33 cellular contexts compared by ENCODE assay signal in genomic region chr7:22008011-22008410, GRCh38.
"Had no signal": no experiment of that assay in that cellular context is flagged by ENCODE, and none has a peak within 500 bp of the region (broad histone marks: within the 10 kb centered on the region; RNA-seq: fewer than 3 reads in every experiment).

No MANE protein-coding gene starts in this region.

- H3K4me3 Mint-ChIP-seq: activated CD4-positive, alpha-beta T cell treated with anti-CD3 and anti-CD28 coated beads for 36 hours; activated naive CD4-positive, alpha-beta T cell treated with anti-CD3 and anti-CD28 coated beads for 36 hours; activated naive CD8-positive, alpha-beta T cell treated with anti-CD3 and anti-CD28 coated beads for 36 hours; activated T-helper 1 cell treated with anti-CD3 and anti-CD28 coated beads, Interleukin-12 subunit alpha, Interleukin-12 subunit beta, Interleukin-2, Interleukin-4 antibody, amounts not matched to agents 30 ng/mL and 10 ng/mL and 1 ng/mL, durations not matched to agents 14 hours and 24 hours and 36 hours; brain; effector memory CD8-positive, alpha-beta T cell; naive thymus-derived CD4-positive, alpha-beta T cell; stimulated activated naive B cell treated with anti-CD40 and anti-IgM and Interleukin-4, amounts not matched to agents 10 μg/mL and 1 μg/mL and 100 μg/mL, for 72 hours; T-helper 2 cell treated with Interferon-gamma antibody and Interleukin-4, amounts not matched to agents 5 μg/mL and 100 μg/mL, for 36 hours had no signal

- H3K27ac Mint-ChIP-seq: activated CD4-positive, alpha-beta T cell treated with anti-CD3 and anti-CD28 coated beads for 36 hours; activated naive CD4-positive, alpha-beta T cell treated with anti-CD3 and anti-CD28 coated beads for 36 hours; activated naive CD8-positive, alpha-beta T cell treated with anti-CD3 and anti-CD28 coated beads for 36 hours; activated T-helper 1 cell treated with anti-CD3 and anti-CD28 coated beads, Interleukin-12 subunit alpha, Interleukin-12 subunit beta, Interleukin-2, Interleukin-4 antibody, amounts not matched to agents 30 ng/mL and 10 ng/mL and 1 ng/mL, durations not matched to agents 14 hours and 24 hours and 36 hours; effector memory CD8-positive, alpha-beta T cell; naive thymus-derived CD4-positive, alpha-beta T cell; stimulated activated naive B cell treated with anti-CD40 and anti-IgM and Interleukin-4, amounts not matched to agents 10 μg/mL and 1 μg/mL and 100 μg/mL, for 72 hours; T-helper 2 cell treated with Interferon-gamma antibody and Interleukin-4, amounts not matched to agents 5 μg/mL and 100 μg/mL, for 36 hours had no signal

- DNase-seq: activated CD4-positive, alpha-beta T cell treated with anti-CD3 and anti-CD28 coated beads for 36 hours; activated CD4-positive, alpha-beta T cell treated with anti-CD3 and anti-CD28 coated beads, Interleukin-2, amount 50 U/mL, for 4 hours; activated CD4-positive, CD25-positive, alpha-beta regulatory T cell; activated CD8-positive, alpha-beta memory T cell treated with anti-CD3 and anti-CD28 coated beads for 24 hours; activated CD8-positive, alpha-beta memory T cell treated with anti-CD3 and anti-CD28 coated beads, Interleukin-2, amount 50 U/mL, for 4 hours; activated effector memory CD4-positive, alpha-beta T cell treated with anti-CD3 and anti-CD28 coated beads, Interleukin-2, amount 50 U/mL, for 16 hours; activated naive CD4-positive, alpha-beta T cell treated with anti-CD3 and anti-CD28 coated beads for 36 hours; activated naive CD8-positive, alpha-beta T cell treated with anti-CD3 and anti-CD28 coated beads for 36 hours; activated T-cell treated with anti-CD3 and anti-CD28 coated beads, Interleukin-2, amount 50 U/mL, for 1 hour; adrenal gland; aorta; dorsolateral prefrontal cortex; effector memory CD8-positive, alpha-beta T cell; foreskin fibroblast; head of caudate nucleus; hippocampal formation; left colon; midbrain; naive thymus-derived CD4-positive, alpha-beta T cell; occipital lobe; right cardiac atrium; stimulated activated CD4-positive, alpha-beta T cell treated with anti-CD3 and anti-CD28 coated beads, Interleukin-15, amount 100 ng/mL, for 24 hours; stimulated activated CD4-positive, alpha-beta T cell treated with anti-CD3 and anti-CD28 coated beads, Interleukin-2, amount 100 ng/mL, for 24 hours; stimulated activated naive B cell treated with anti-CD40 and anti-IgM and Interleukin-4, amounts not matched to agents 10 μg/mL and 1 μg/mL and 100 μg/mL, for 72 hours; stomach; thyroid gland; upper lobe of left lung had no signal

- H3K9me3 Mint-ChIP-seq: activated naive CD4-positive, alpha-beta T cell treated with anti-CD3 and anti-CD28 coated beads for 36 hours; activated naive CD8-positive, alpha-beta T cell treated with anti-CD3 and anti-CD28 coated beads for 36 hours; activated T-helper 1 cell treated with anti-CD3 and anti-CD28 coated beads, Interleukin-12 subunit alpha, Interleukin-12 subunit beta, Interleukin-2, Interleukin-4 antibody, amounts not matched to agents 30 ng/mL and 10 ng/mL and 1 ng/mL, durations not matched to agents 14 hours and 24 hours and 36 hours; brain; effector memory CD8-positive, alpha-beta T cell; naive thymus-derived CD4-positive, alpha-beta T cell; stimulated activated naive B cell treated with anti-CD40 and anti-IgM and Interleukin-4, amounts not matched to agents 10 μg/mL and 1 μg/mL and 100 μg/mL, for 72 hours; T-helper 2 cell treated with Interferon-gamma antibody and Interleukin-4, amounts not matched to agents 5 μg/mL and 100 μg/mL, for 36 hours had no signal

- H3K4me1 ChIP-seq: adrenal gland, thyroid gland, upper lobe of left lung, vagina had no signal

- H3K4me3 ChIP-seq: adrenal gland, cardiac muscle cell, coronary artery, dorsolateral prefrontal cortex, stomach, thyroid gland, upper lobe of left lung, vagina had no signal

- H3K36me3 Mint-ChIP-seq: activated naive CD8-positive, alpha-beta T cell treated with anti-CD3 and anti-CD28 coated beads for 36 hours; brain; naive thymus-derived CD4-positive, alpha-beta T cell; stimulated activated naive B cell treated with anti-CD40 and anti-IgM and Interleukin-4, amounts not matched to agents 10 μg/mL and 1 μg/mL and 100 μg/mL, for 72 hours had no signal

- H3K27ac ChIP-seq: adrenal gland, cardiac muscle cell, coronary artery, dorsolateral prefrontal cortex, stomach, thyroid gland, upper lobe of left lung, vagina had no signal

- H3K36me3 ChIP-seq: adrenal gland, cardiac muscle cell, stomach, thyroid gland, upper lobe of left lung, vagina had no signal

- H3K27me3 ChIP-seq: adrenal gland, thyroid gland, upper lobe of left lung, vagina had no signal

- H3K4me1 Mint-ChIP-seq: activated CD4-positive, alpha-beta T cell treated with anti-CD3 and anti-CD28 coated beads for 36 hours; activated naive CD8-positive, alpha-beta T cell treated with anti-CD3 and anti-CD28 coated beads for 36 hours; naive thymus-derived CD4-positive, alpha-beta T cell; stimulated activated naive B cell treated with anti-CD40 and anti-IgM and Interleukin-4, amounts not matched to agents 10 μg/mL and 1 μg/mL and 100 μg/mL, for 72 hours had no signal

- H3K9me3 ChIP-seq: adrenal gland, stomach, thyroid gland, upper lobe of left lung, vagina had no signal

- ATAC-seq: activated CD4-positive, alpha-beta T cell treated with anti-CD3 and anti-CD28 coated beads for 36 hours; effector memory CD8-positive, alpha-beta T cell; left colon; naive thymus-derived CD4-positive, alpha-beta T cell; right cardiac atrium; stimulated activated naive B cell treated with anti-CD40 and anti-IgM and Interleukin-4, amounts not matched to agents 10 μg/mL and 1 μg/mL and 100 μg/mL, for 72 hours had no signal
